Comparison of ENCODE assay signal across 13 cellular contexts in genomic region chr14:68145539-68145938, GRCh38.
DNase-seq lines count a peak whose midpoint lies in the region; ATAC-seq and TF ChIP-seq lines count a peak whose summit lies in the region.
"Had no signal": no experiment of that assay in that cellular context is flagged by ENCODE, and none has a peak within 500 bp of the region (broad histone marks: within the 10 kb centered on the region; RNA-seq: fewer than 3 reads in every experiment).

No MANE protein-coding gene starts in this region.

- H3K9me2 ChIP-seq in GM23338 (ENCODE audit: insufficient read depth): no peaks in the 10 kb centered on the region

- H3K36me3 ChIP-seq in right atrium auricular region (no peaks in the 10 kb centered on the region), fibroblast of lung (ENCODE audit: control insufficient read depth, insufficient read depth, low read length) (no peaks in the 10 kb centered on the region), osteoblast (ENCODE audit: insufficient read depth, low read length) (no peaks in the 10 kb centered on the region), GM23338 (ENCODE audit: insufficient read depth) (no peaks in the 10 kb centered on the region; the same call in 1 of the 2 replicates)

- peaks cover 2% of the 10 kb centered on the region for H3K27me3 Mint-ChIP-seq in GM23338 (ENCODE audit: insufficient read depth, low read depth, poor library complexity)
- H3K27me3 Mint-ChIP-seq: activated B cell treated with CpG ODN at 0.5 μM for 24 hours; natural killer cell treated with Interleukin-12 subunit alpha and Interleukin-12 subunit beta and Interleukin-15 and Interleukin-18, amount 100 ng/mL, for 72 hours had no signal

- H2AFZ ChIP-seq in fibroblast of lung (ENCODE audit: low read length) (no peak overlapping the region), osteoblast (ENCODE audit: low read length) (no peak overlapping the region), GM23338 (no peak overlapping the region)

- peaks cover 17% of the 10 kb centered on the region for H3K9me3 Mint-ChIP-seq in GM23338

- H3K9ac ChIP-seq in fibroblast of lung (ENCODE audit: insufficient read depth, low read length): no peak overlapping the region

- TF ChIP-seq CTCF in right atrium auricular region (IDR thresholded peaks at IDR 0.05) (no peak), fibroblast of lung (conservative IDR thresholded peaks at IDR 0.05 in 1 of 2, IDR thresholded peaks at IDR 0.05 in 1 of 2; ENCODE audit: low read depth in 1 of 2, low read length in 2 of 2) (no peak), osteoblast (IDR thresholded peaks at IDR 0.05; ENCODE audit: extremely low read depth, low read depth, low read length) (no peak), GM23338 (conservative IDR thresholded peaks at IDR 0.05; ENCODE audit: low read depth in 2 of 2) (no peak)

- peaks cover 0 to 43% of the 10 kb centered on the region in 2 donors for H3K4me1 ChIP-seq in right atrium auricular region
- peaks cover 21% of the 10 kb centered on the region for H3K4me1 ChIP-seq in fibroblast of lung (ENCODE audit: control insufficient read depth, extremely low read depth, insufficient read depth, low read length)
- H3K4me1 ChIP-seq in osteoblast (ENCODE audit: insufficient read depth, low read length): peaks cover 60% of the 10 kb centered on the region
- H3K4me1 ChIP-seq in GM23338 (ENCODE audit: insufficient read depth): no peaks in the 10 kb centered on the region

- no peak overlapping the region for H3K4me3 Mint-ChIP-seq in GM23338
- H3K4me3 Mint-ChIP-seq: activated B cell treated with CpG ODN at 0.5 μM for 24 hours; natural killer cell treated with Interleukin-12 subunit alpha and Interleukin-12 subunit beta and Interleukin-15 and Interleukin-18, amount 100 ng/mL, for 72 hours had no signal

- H3K4me1 Mint-ChIP-seq in GM23338: peaks cover 9% of the 10 kb centered on the region
- H3K4me1 Mint-ChIP-seq: activated B cell treated with CpG ODN at 0.5 μM for 24 hours had no signal

- H3K4me3 ChIP-seq in right atrium auricular region (no peak overlapping the region), fibroblast of lung (replicated peaks in 1 of 4; ENCODE audit: control extremely low read depth in 1 of 4, insufficient read depth in 1 of 4, low read depth in 3 of 4, low read length in 4 of 4) (no peak overlapping the region), osteoblast (ENCODE audit: insufficient read depth, low read length) (no peak overlapping the region), GM23338 (no peak overlapping the region)

- H3K79me2 ChIP-seq in fibroblast of lung (ENCODE audit: control insufficient read depth, insufficient read depth, low read length) (no peaks in the 10 kb centered on the region), osteoblast (ENCODE audit: insufficient read depth, low read length) (no peaks in the 10 kb centered on the region), GM23338 (replicated peaks; ENCODE audit: insufficient read depth) (no peaks in the 10 kb centered on the region)

- no peak overlapping the region for H3K4me2 ChIP-seq in fibroblast of lung (ENCODE audit: extremely low read depth, insufficient read depth, low read length)
- H3K4me2 ChIP-seq in osteoblast (ENCODE audit: insufficient read depth, low read length): no peak overlapping the region
- H3K4me2 ChIP-seq in GM23338: no peak overlapping the region

- ATAC-seq in GM23338 (no peak), GM21381 (IDR thresholded peaks at IDR 0.05; ENCODE audit: unreplicated experiment) (no peak)
- ATAC-seq: activated naive CD4-positive, alpha-beta T cell treated with anti-CD3 and anti-CD28 coated beads, Interleukin-2, amount 50 U/mL, for 72 hours; natural killer cell treated with Interleukin-12 subunit alpha and Interleukin-12 subunit beta and Interleukin-15 and Interleukin-18, amount 100 ng/mL, for 72 hours had no signal

- no peaks in the 10 kb centered on the region for H3F3A ChIP-seq in GM23338 (replicated peaks; ENCODE audit: low read depth)

- H3K27ac ChIP-seq in right atrium auricular region (peak overlapping the region; percentile 75 to 77), fibroblast of lung (ENCODE audit: insufficient read depth, low read length) (no peak overlapping the region), osteoblast (ENCODE audit: low read depth, low read length) (peak overlapping the region; percentile 83), GM23338 (ENCODE audit: low read depth) (no peak overlapping the region)

- peaks cover 12% of the 10 kb centered on the region; the same call in 2 of the 3 replicates for H3K36me3 Mint-ChIP-seq in GM23338 (ENCODE audit: low read depth)

- H3K27me3 ChIP-seq in right atrium auricular region (no peaks in the 10 kb centered on the region), fibroblast of lung (ENCODE audit: control insufficient read depth, insufficient read depth, low read length) (no peaks in the 10 kb centered on the region), osteoblast (ENCODE audit: insufficient read depth, low read length) (no peaks in the 10 kb centered on the region), GM23338 (ENCODE audit: insufficient read depth) (no peaks in the 10 kb centered on the region)

- no peak overlapping the region for H3K27ac Mint-ChIP-seq in GM23338
- H3K27ac Mint-ChIP-seq: activated B cell treated with CpG ODN at 0.5 μM for 24 hours; activated naive CD4-positive, alpha-beta T cell treated with anti-CD3 and anti-CD28 coated beads, Interleukin-2, amount 50 U/mL, for 72 hours had no signal

- intact Hi-C loops in cardiac septum (cut with DNase I): loop anchor here (2.0 to 10.0 kb wide), 3 partner anchors 52 to 669 kb away; no protein-coding TSS in a partner anchor

- no peak for DNase-seq in right atrium auricular region (ENCODE audit: low spot score)
- DNase-seq in cardiac septum (ENCODE audit: low spot score): no peak
- DNase-seq in fibroblast of lung (ENCODE audit: low read depth in 2 of 2): peak; percentile 49 to 63
- no peak for DNase-seq in osteoblast (ENCODE audit: insufficient read length, low spot score, missing footprints)
- no peak for DNase-seq in GM23338 (ENCODE audit: low spot score)
- no peak for DNase-seq in ureter (ENCODE audit: low spot score)
- DNase-seq in medulla oblongata (ENCODE audit: extremely low spot score): no peak
- DNase-seq: activated B cell treated with CpG ODN at 0.5 μM for 24 hours; activated CD8-positive, alpha-beta memory T cell treated with anti-CD3 and anti-CD28 coated beads, Interleukin-2, amount 50 U/mL, for 48 hours; Caco-2 had no signal

- H3K9me3 ChIP-seq in right atrium auricular region (peaks cover 0 to 12% of the 10 kb centered on the region in 2 donors), fibroblast of lung (ENCODE audit: control insufficient read depth, insufficient read depth, low read depth, low read length) (no peaks in the 10 kb centered on the region), osteoblast (ENCODE audit: low read depth, low read length) (no peaks in the 10 kb centered on the region)
- H3K9me3 ChIP-seq: Caco-2 had no signal

- H4K20me1 ChIP-seq in fibroblast of lung (ENCODE audit: control insufficient read depth, extremely low read depth, insufficient read depth, low read length) (no peaks in the 10 kb centered on the region), osteoblast (ENCODE audit: insufficient read depth, low read length) (no peaks in the 10 kb centered on the region), GM23338 (replicated peaks; ENCODE audit: insufficient read depth) (no peaks in the 10 kb centered on the region)

TF ChIP-seq in GM23338, 12 proteins besides CTCF, POLR2A, EP300 and RAD21 (continues in another document):
- no peak for TF ChIP-seq ZNF331 (CRISPR knock-in tag; IDR thresholded peaks at IDR 0.05; ENCODE audit: low read depth)

Comparison
In these comparisons a context has a peak if more than half of its experiments do, and no peak if none do; other contexts are left out.
1. DNase-seq: peak in fibroblast of lung (2 of 2); none in right atrium auricular region (single experiment), cardiac septum (single experiment), osteoblast (single experiment), GM23338 (single experiment), ureter (single experiment) and medulla oblongata (single experiment).
2. H3K27ac ChIP-seq: peak in right atrium auricular region (2 of 2) and osteoblast (single experiment); none in fibroblast of lung (single experiment) and GM23338 (single experiment).